ENCODE assay signal across 8 cellular contexts in genomic region chr9:66206617-66207016, GRCh38.
DNase-seq lines count a peak whose midpoint lies in the region; ATAC-seq, FAIRE-seq and TF ChIP-seq lines count a peak whose summit lies in the region.
"Not testable (repeated sequence)": the region's sequence is repeated elsewhere in the genome, so short reads cannot be mapped to it uniquely, and the experiment has no call there.

No MANE protein-coding gene starts in this region.

- H3K9me3 Mint-ChIP-seq in effector memory CD8-positive, alpha-beta T cell, result not testable (repeated sequence)

- H3K56ac ChIP-seq in IMR-90 (ENCODE audit: extremely low read depth, insufficient read depth, low read length), result not testable (repeated sequence)

- H3K27me3 ChIP-seq in DND-41 (ENCODE audit: insufficient read depth, low read length, poor library complexity); IMR-90 (ENCODE audit: control insufficient read depth, insufficient read depth, low read length); pancreas: not testable (repeated sequence)

- peak; percentile 9 for FAIRE-seq in pancreas (lab: Jason Lieb, UNC)

- in situ Hi-C loops in IMR-90 (cut with MboI; ENCODE audit: low sequenced_read_pairs), result not testable (repeated sequence)

- H3K27me3 Mint-ChIP-seq in effector memory CD8-positive, alpha-beta T cell, result not testable (repeated sequence)

- intact Hi-C loops in IMR-90 (cut with micrococcal nuclease); pancreas (cut with DNase I): not testable (repeated sequence)

- dilution Hi-C loops in IMR-90 (cut with HindIII; ENCODE audit: low sequenced_read_pairs, unreplicated experiment), result not testable (repeated sequence)

- H3K4me1 Mint-ChIP-seq in effector memory CD8-positive, alpha-beta T cell (ENCODE audit: low read depth in 2 of 2), result not testable (repeated sequence)

- not testable (repeated sequence) for H3K4ac ChIP-seq in IMR-90 (ENCODE audit: low read depth, low read length)

- H3K23ac ChIP-seq in IMR-90 (ENCODE audit: low read depth, low read length), result not testable (repeated sequence)

- TF ChIP-seq RAD21 in IMR-90 (IDR thresholded peaks at IDR 0.05; ENCODE audit: low read length), result not testable (repeated sequence)

- H4K5ac ChIP-seq in IMR-90 (ENCODE audit: low read depth, low read length), result not testable (repeated sequence)

- H3K4me3 Mint-ChIP-seq in effector memory CD8-positive, alpha-beta T cell, result not testable (repeated sequence)

- H3K36me3 Mint-ChIP-seq in effector memory CD8-positive, alpha-beta T cell (ENCODE audit: insufficient read depth), result not testable (repeated sequence)

- no CpG with 5 or more reads among the region's 1 CpG for WGBS in IMR-90 (ENCODE audit: extremely low coverage in 2 of 2, insufficient read length in 1 of 2), 2 experiments
- no CpG with 5 or more reads among the region's 1 CpG for WGBS in pancreas, 2 donors

- H4K8ac ChIP-seq in IMR-90 (ENCODE audit: low read depth in 2 of 2, low read length in 2 of 2), result not testable (repeated sequence)

- not testable (repeated sequence) for H2BK15ac ChIP-seq in IMR-90 (ENCODE audit: low read depth, low read length)

- H4K20me1 ChIP-seq in DND-41 (ENCODE audit: insufficient read depth, low read length); IMR-90 (ENCODE audit: insufficient read depth, low read length): not testable (repeated sequence)

- H2AK5ac ChIP-seq in IMR-90 (ENCODE audit: low read depth, low read length), result not testable (repeated sequence)

- H2AFZ ChIP-seq in DND-41 (ENCODE audit: low read depth, low read length); IMR-90 (replicated peaks; ENCODE audit: low read length, poor library complexity): not testable (repeated sequence)

- not testable (repeated sequence) for BruUV-seq in IMR-90 (replicated peaks; lab: Mats Ljungman, UMichigan)

- H2BK5ac ChIP-seq in IMR-90 (ENCODE audit: low read depth, low read length, poor library complexity, severe bottlenecking), result not testable (repeated sequence)

- POLR2A ChIA-PET in IMR-90 (lab: Charles Lee; ENCODE audit: unreplicated experiment), result not testable (repeated sequence)

- not testable (repeated sequence) for TF ChIP-seq POLR2A in IMR-90 (IDR thresholded peaks at IDR 0.05; ENCODE audit: low read depth, low read length)

- not testable (repeated sequence) for H3K9ac ChIP-seq in DND-41 (ENCODE audit: low read depth, low read length); IMR-90 (ENCODE audit: low read depth, low read length)

- not testable (repeated sequence) for H3K9me3 ChIP-seq in DND-41 (ENCODE audit: insufficient read depth, low read length, severe bottlenecking); IMR-90 (ENCODE audit: control insufficient read depth, insufficient read depth, low read length); pancreas

- TF ChIP-seq CTCF in DND-41 (IDR thresholded peaks at IDR 0.05; ENCODE audit: borderline replicate concordance, extremely low read depth, low read length, poor library complexity, severe bottlenecking); IMR-90 (conservative IDR thresholded peaks at IDR 0.05; ENCODE audit: low read depth, low read length); pancreas (IDR thresholded peaks at IDR 0.05): not testable (repeated sequence)

- not testable (repeated sequence) for H3K79me2 ChIP-seq in DND-41 (ENCODE audit: insufficient read depth, low read length)

- H4K91ac ChIP-seq in IMR-90 (ENCODE audit: insufficient read depth, low read depth, low read length), result not testable (repeated sequence)

- H3K4me2 ChIP-seq in DND-41 (ENCODE audit: insufficient read depth, low read length); IMR-90 (ENCODE audit: low read depth, low read length): not testable (repeated sequence)

- not testable (repeated sequence) for H2BK20ac ChIP-seq in IMR-90 (ENCODE audit: low read depth, low read length)

- ATAC-seq in DND-41 (ENCODE audit: insufficient read depth, low read depth) (0 out of 3 replicates have a peak, but pooled peaks have one; percentile 53), GM19324 (IDR thresholded peaks at IDR 0.05; ENCODE audit: low FRiP score, unreplicated experiment) (peak; percentile 56), GM21529 (IDR thresholded peaks at IDR 0.05; ENCODE audit: unreplicated experiment) (peak; percentile 82), HG02642 (IDR thresholded peaks at IDR 0.05; ENCODE audit: poor library complexity, unreplicated experiment) (peak; percentile 81), HG03039 (IDR thresholded peaks at IDR 0.05; ENCODE audit: unreplicated experiment) (peak; percentile 73), IMR-90 (ENCODE audit: low read depth) (peak; percentile 81), pancreas (peak; percentile 56 to 87 (median 74))
- peak; percentile 31 for ATAC-seq in effector memory CD8-positive, alpha-beta T cell (replicated peaks)

- H2BK120ac ChIP-seq in IMR-90 (ENCODE audit: low read depth, low read length), result not testable (repeated sequence)

- H3K79me1 ChIP-seq in IMR-90 (ENCODE audit: low read depth in 1 of 2, low read length in 2 of 2), result not testable (repeated sequence)

- not testable (repeated sequence) for H3K36me3 ChIP-seq in DND-41 (ENCODE audit: insufficient read depth, low read length); IMR-90 (ENCODE audit: control insufficient read depth, insufficient read depth, low read length); pancreas

- H3K14ac ChIP-seq in IMR-90 (replicated peaks; ENCODE audit: low read depth, low read length), result not testable (repeated sequence)

- not testable (repeated sequence) for H2AK9ac ChIP-seq in IMR-90 (replicated peaks; ENCODE audit: low read depth, low read length, poor library complexity)

- DNase-seq in DND-41; IMR-90; effector memory CD8-positive, alpha-beta T cell; pancreas: not testable (repeated sequence)

- H3K27ac Mint-ChIP-seq in effector memory CD8-positive, alpha-beta T cell, result not testable (repeated sequence)

- not testable (repeated sequence) for H3K9me1 ChIP-seq in IMR-90 (ENCODE audit: insufficient read depth, low read length)

- CTCF ChIA-PET in IMR-90 (lab: Yijun Ruan, JAX), result not testable (repeated sequence)

- H3K18ac ChIP-seq in IMR-90 (ENCODE audit: low read depth, low read length), result not testable (repeated sequence)

- not testable (repeated sequence) for H3K4me1 ChIP-seq in DND-41 (ENCODE audit: insufficient read depth, low read length); IMR-90 (ENCODE audit: control insufficient read depth, insufficient read depth, low read length); pancreas

- H3K27ac ChIP-seq in DND-41 (ENCODE audit: low read length); IMR-90 (ENCODE audit: insufficient read depth, low read length); pancreas: not testable (repeated sequence)

- H3K4me3 ChIP-seq in DND-41 (ENCODE audit: low read depth in 1 of 2, low read length in 2 of 2); IMR-90 (ENCODE audit: insufficient read depth, low read depth, low read length); pancreas: not testable (repeated sequence)

Comparison
In these comparisons a context has a peak if more than half of its experiments do, and no peak if none do; other contexts are left out.
1. ATAC-seq: peak in every context shown above with its lines; median percentile 82 in GM21529; 81 in HG02642; 81 in IMR-90; 74 in pancreas; 73 in HG03039; 56 in GM19324; 53 in DND-41; 31 in effector memory CD8-positive, alpha-beta T cell.